In genomic region chr13:44715287-44716224, GRCh38 we compare ENCODE assay signal across 1 cellular context.
TF ChIP-seq lines count a peak whose summit lies in the region.

No MANE protein-coding gene starts in this region.

TF ChIP-seq in HCT116, 20 proteins besides CTCF, POLR2A, EP300 and RAD21:
- no peak for TF ChIP-seq SRF (IDR thresholded peaks at IDR 0.05; ENCODE audit: low read depth)
- no peak for TF ChIP-seq SP1 (IDR thresholded peaks at IDR 0.05; ENCODE audit: low read depth)
- no peak for TF ChIP-seq EZH2 (IDR thresholded peaks at IDR 0.05)
- no peak for TF ChIP-seq FOSL1 (IDR thresholded peaks at IDR 0.05; ENCODE audit: low read depth)
- TF ChIP-seq JUND (IDR thresholded peaks at IDR 0.05) = no peak
